ENCODE assay signal across 1 cellular context in the genomic region with DNA sequence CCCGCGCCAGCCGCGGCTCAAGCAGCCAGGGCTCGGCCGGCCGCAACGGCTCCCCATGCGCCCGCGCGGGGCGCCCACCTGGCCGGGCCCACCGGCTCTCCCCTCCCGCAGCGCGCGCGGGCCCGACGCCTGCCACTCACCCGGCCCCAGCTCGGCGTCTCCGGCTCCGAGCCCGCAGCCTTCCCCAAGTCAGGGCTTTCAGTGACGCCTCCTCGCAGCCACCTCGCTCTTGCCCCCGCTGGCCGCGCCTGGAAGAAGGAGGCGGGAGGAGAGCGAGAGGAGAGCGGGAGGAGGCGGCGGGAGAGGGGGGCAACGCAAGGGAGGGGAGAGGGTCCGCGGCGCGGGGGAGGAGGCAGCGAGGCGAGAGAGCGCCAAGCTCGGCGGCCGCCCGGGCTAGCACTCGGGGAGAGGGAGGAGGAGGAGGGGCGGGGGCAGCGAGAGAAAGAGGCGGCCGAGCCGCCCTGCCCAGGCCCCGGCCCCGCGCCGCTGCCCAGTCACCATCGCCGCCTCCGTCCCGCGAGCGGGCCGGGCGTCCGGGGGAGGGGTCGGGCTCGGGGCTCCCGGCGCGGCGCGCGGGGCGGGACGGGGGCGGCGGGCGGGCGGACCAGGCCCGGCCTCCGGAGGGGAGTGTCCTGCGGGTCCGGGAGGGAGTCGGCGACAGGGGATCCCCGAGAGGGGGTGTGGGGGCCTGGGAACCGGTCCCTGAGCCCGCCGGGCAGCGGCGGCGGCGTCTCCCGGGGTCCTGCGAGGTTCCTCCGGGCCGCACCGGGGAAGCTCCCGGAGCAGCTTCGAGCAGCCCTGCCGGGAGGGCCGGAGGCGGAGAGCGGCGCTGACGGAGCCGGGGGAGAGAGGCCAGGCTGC.
TF ChIP-seq lines count a peak whose summit lies in the region.

A gene with protein sequence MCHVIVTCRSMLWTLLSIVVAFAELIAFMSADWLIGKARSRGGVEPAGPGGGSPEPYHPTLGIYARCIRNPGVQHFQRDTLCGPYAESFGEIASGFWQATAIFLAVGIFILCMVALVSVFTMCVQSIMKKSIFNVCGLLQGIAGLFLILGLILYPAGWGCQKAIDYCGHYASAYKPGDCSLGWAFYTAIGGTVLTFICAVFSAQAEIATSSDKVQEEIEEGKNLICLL (minus strand): TSS at position 414 of the 861 bp plus-strand sequence. CDS start 138,559 bp downstream, outside the sequence.

TF ChIP-seq in HepG2, 621 proteins besides CTCF, POLR2A, EP300 and RAD21 (continued from another document and continues in another):
- TF ChIP-seq ZNF710 (CRISPR knock-in tag; IDR thresholded peaks at IDR 0.05; ENCODE audit: borderline replicate concordance) (0 out of 2 replicates have a peak, but pooled peaks have one; percentile 9), ZNF101 (CRISPR knock-in tag; IDR thresholded peaks at IDR 0.05; ENCODE audit: borderline replicate concordance, low read depth) (no peak), ETV6 (CRISPR knock-in tag; conservative IDR thresholded peaks at IDR 0.05) (0 out of 2 replicates have a peak, but pooled peaks have one; percentile 22), GATAD2A (CRISPR knock-in tag; IDR thresholded peaks at IDR 0.05) (no peak), ZNF687 (CRISPR knock-in tag; IDR thresholded peaks at IDR 0.05) (peak; percentile 49), RNF2 (conservative IDR thresholded peaks at IDR 0.05; ENCODE audit: low read depth) (no peak; the same call in 1 of the 2 replicates), ZNF329 (CRISPR knock-in tag; IDR thresholded peaks at IDR 0.05; ENCODE audit: low read depth) (0 out of 2 replicates have a peak, but pooled peaks have one; percentile 48), ATF7-NPFF (CRISPR knock-in tag; IDR thresholded peaks at IDR 0.05; ENCODE audit: low read depth) (peak; percentile 58; the same call in 1 of the 2 replicates), ZNF180 (CRISPR knock-in tag; IDR thresholded peaks at IDR 0.05; ENCODE audit: borderline replicate concordance, low read depth) (no peak), MAZ (IDR thresholded peaks at IDR 0.05; ENCODE audit: borderline replicate concordance, low read depth, low read length) (no peak; the same call in none of the 2 replicates), MAZ (CRISPR knock-in tag; IDR thresholded peaks at IDR 0.05; ENCODE audit: low read depth) (peak; percentile 49; the same call in 1 of the 2 replicates), NFAT5 (CRISPR knock-in tag; IDR thresholded peaks at IDR 0.05) (no peak), ZNF607 (CRISPR knock-in tag; IDR thresholded peaks at IDR 0.05; ENCODE audit: borderline replicate concordance) (peak; percentile 10; the same call in 1 of the 2 replicates), SMC3 (IDR thresholded peaks at IDR 0.05; ENCODE audit: low read length) (no peak), ZBTB8A (CRISPR knock-in tag; IDR thresholded peaks at IDR 0.05; ENCODE audit: borderline replicate concordance, low read depth) (no peak), HES4 (CRISPR knock-in tag; IDR thresholded peaks at IDR 0.05; ENCODE audit: borderline replicate concordance) (peak; percentile 56; the same call in 1 of the 2 replicates), ZNF230 (CRISPR knock-in tag; IDR thresholded peaks at IDR 0.05) (0 out of 2 replicates have a peak, but pooled peaks have one; percentile 30)
- TF ChIP-seq, protein P1, sequence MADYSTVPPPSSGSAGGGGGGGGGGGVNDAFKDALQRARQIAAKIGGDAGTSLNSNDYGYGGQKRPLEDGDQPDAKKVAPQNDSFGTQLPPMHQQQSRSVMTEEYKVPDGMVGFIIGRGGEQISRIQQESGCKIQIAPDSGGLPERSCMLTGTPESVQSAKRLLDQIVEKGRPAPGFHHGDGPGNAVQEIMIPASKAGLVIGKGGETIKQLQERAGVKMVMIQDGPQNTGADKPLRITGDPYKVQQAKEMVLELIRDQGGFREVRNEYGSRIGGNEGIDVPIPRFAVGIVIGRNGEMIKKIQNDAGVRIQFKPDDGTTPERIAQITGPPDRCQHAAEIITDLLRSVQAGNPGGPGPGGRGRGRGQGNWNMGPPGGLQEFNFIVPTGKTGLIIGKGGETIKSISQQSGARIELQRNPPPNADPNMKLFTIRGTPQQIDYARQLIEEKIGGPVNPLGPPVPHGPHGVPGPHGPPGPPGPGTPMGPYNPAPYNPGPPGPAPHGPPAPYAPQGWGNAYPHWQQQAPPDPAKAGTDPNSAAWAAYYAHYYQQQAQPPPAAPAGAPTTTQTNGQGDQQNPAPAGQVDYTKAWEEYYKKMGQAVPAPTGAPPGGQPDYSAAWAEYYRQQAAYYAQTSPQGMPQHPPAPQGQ (CRISPR knock-in tag; IDR thresholded peaks at IDR 0.05; ENCODE audit: borderline replicate concordance): no peak
- TF ChIP-seq, protein P2, sequence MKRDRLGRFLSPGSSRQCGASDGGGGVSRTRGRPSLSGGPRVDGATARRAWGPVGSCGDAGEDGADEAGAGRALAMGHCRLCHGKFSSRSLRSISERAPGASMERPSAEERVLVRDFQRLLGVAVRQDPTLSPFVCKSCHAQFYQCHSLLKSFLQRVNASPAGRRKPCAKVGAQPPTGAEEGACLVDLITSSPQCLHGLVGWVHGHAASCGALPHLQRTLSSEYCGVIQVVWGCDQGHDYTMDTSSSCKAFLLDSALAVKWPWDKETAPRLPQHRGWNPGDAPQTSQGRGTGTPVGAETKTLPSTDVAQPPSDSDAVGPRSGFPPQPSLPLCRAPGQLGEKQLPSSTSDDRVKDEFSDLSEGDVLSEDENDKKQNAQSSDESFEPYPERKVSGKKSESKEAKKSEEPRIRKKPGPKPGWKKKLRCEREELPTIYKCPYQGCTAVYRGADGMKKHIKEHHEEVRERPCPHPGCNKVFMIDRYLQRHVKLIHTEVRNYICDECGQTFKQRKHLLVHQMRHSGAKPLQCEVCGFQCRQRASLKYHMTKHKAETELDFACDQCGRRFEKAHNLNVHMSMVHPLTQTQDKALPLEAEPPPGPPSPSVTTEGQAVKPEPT (CRISPR knock-in tag; IDR thresholded peaks at IDR 0.05; ENCODE audit: low read depth): no peak
- TF ChIP-seq, protein P3, sequence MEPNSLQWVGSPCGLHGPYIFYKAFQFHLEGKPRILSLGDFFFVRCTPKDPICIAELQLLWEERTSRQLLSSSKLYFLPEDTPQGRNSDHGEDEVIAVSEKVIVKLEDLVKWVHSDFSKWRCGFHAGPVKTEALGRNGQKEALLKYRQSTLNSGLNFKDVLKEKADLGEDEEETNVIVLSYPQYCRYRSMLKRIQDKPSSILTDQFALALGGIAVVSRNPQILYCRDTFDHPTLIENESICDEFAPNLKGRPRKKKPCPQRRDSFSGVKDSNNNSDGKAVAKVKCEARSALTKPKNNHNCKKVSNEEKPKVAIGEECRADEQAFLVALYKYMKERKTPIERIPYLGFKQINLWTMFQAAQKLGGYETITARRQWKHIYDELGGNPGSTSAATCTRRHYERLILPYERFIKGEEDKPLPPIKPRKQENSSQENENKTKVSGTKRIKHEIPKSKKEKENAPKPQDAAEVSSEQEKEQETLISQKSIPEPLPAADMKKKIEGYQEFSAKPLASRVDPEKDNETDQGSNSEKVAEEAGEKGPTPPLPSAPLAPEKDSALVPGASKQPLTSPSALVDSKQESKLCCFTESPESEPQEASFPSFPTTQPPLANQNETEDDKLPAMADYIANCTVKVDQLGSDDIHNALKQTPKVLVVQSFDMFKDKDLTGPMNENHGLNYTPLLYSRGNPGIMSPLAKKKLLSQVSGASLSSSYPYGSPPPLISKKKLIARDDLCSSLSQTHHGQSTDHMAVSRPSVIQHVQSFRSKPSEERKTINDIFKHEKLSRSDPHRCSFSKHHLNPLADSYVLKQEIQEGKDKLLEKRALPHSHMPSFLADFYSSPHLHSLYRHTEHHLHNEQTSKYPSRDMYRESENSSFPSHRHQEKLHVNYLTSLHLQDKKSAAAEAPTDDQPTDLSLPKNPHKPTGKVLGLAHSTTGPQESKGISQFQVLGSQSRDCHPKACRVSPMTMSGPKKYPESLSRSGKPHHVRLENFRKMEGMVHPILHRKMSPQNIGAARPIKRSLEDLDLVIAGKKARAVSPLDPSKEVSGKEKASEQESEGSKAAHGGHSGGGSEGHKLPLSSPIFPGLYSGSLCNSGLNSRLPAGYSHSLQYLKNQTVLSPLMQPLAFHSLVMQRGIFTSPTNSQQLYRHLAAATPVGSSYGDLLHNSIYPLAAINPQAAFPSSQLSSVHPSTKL (CRISPR knock-in tag; IDR thresholded peaks at IDR 0.05): no peak
- TF ChIP-seq, protein P4, sequence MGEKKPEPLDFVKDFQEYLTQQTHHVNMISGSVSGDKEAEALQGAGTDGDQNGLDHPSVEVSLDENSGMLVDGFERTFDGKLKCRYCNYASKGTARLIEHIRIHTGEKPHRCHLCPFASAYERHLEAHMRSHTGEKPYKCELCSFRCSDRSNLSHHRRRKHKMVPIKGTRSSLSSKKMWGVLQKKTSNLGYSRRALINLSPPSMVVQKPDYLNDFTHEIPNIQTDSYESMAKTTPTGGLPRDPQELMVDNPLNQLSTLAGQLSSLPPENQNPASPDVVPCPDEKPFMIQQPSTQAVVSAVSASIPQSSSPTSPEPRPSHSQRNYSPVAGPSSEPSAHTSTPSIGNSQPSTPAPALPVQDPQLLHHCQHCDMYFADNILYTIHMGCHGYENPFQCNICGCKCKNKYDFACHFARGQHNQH (CRISPR knock-in tag; IDR thresholded peaks at IDR 0.05): no peak
- TF ChIP-seq, protein P5, sequence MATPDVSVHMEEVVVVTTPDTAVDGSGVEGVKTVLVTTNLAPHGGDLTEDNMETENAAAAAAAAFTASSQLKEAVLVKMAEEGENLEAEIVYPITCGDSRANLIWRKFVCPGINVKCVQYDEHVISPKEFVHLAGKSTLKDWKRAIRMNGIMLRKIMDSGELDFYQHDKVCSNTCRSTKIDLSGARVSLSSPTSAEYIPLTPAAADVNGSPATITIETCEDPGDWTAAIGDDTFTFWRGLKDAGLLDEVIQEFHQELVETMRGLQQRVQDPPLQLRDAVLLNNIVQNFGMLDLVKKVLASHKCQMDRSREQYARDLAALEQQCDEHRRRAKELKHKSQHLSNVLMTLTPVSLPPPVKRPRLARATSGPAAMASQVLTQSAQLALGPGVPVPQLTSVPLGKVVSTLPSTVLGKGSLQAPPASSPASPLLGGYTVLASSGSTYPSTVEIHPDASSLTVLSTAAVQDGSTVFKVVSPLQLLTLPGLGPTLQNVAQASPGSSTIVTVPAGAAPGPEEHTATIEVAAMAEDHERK (CRISPR knock-in tag; IDR thresholded peaks at IDR 0.05; ENCODE audit: low read depth): no peak
